8 cellular contexts compared by ENCODE assay signal in the genomic region with DNA sequence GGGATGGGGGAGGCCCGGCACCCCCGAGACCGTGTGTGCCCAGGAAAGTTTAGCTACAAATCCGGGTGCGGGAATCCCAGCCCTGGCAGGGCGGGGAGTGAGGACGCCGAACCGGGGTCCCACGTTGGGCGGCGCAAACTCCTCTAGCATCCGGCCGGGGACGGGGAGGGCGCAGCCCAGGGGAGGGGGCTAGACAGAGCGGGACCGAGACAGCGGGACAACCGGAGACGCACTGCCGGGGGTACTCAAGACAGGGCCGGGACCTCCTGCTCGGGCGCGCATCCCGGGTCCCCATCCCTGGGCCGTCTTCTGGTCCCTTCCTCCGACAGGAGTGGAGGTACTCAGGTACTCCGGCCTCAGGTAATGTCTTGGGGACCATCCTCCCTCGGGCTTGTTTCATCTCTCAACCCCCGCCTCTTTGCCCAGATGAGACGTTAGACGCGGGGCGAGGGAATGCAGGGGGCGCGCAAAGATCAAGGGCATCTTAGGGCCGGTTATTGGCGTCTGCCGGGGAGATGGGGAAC. TPM values are rescaled to one million over a fixed set of nuclear protein-coding genes. Genes with fewer than 3 reads are reported as not detected.
DNase-seq lines count a peak whose midpoint lies in the region; ATAC-seq and TF ChIP-seq lines count a peak whose summit lies in the region.

No MANE protein-coding gene starts in this region.

- H4K20me1 ChIP-seq in BLaER1 treated with 17β-estradiol and CSF1 and Interleukin-3, amounts not matched to agents 10 nM and 100 nM, result peaks cover 0 to 20% (median 9%) of the 10 kb centered on the region in 11 experiments; a peak in 6 of 22 replicates

- H3K27ac ChIP-seq in BLaER1 treated with 17β-estradiol and CSF1 and Interleukin-3, amounts not matched to agents 10 nM and 100 nM, result no peak overlapping the region
- H3K27ac ChIP-seq in lung (ENCODE audit: low read depth in 1 of 2, low read length in 1 of 2), result peak overlapping the region in 1 of 2 donors; percentile 84

- peaks cover 29 to 51% (median 41%) of the 10 kb centered on the region in 11 experiments for H3K27me3 ChIP-seq in BLaER1 treated with 17β-estradiol and CSF1 and Interleukin-3, amounts not matched to agents 10 nM and 100 nM
- H3K27me3 ChIP-seq in lung (ENCODE audit: control insufficient read depth, insufficient read depth), result no peaks in the 10 kb centered on the region

- no peaks in the 10 kb centered on the region for H3K36me3 ChIP-seq in BLaER1 treated with 17β-estradiol and CSF1 and Interleukin-3, amounts not matched to agents 10 nM and 100 nM
- no peaks in the 10 kb centered on the region for H3K36me3 ChIP-seq in lung (ENCODE audit: control insufficient read depth in 2 of 2, insufficient read depth in 2 of 2, low read length in 2 of 2)

- peak overlapping the region; percentile 67 to 82 (median 73) for H3K4me3 ChIP-seq in BLaER1 treated with 17β-estradiol and CSF1 and Interleukin-3, amounts not matched to agents 10 nM and 100 nM
- peak overlapping the region; percentile 29 for H3K4me3 ChIP-seq in astrocyte of the spinal cord (ENCODE audit: low read depth, low read length)
- peak overlapping the region; percentile 61 for H3K4me3 ChIP-seq in lung

- DNase-seq in astrocyte of the spinal cord (ENCODE audit: low read depth, low spot score) (no peak), lung (ENCODE audit: low spot score) (no peak), HuH-7.5 (ENCODE audit: low spot score) (no peak), NCI-H774 (lab: John Stamatoyannopoulos, UW) (no peak)

- ATAC-seq in HG02970 (IDR thresholded peaks at IDR 0.05; ENCODE audit: low FRiP score, unreplicated experiment) (peak; percentile 2), lung (ENCODE audit: insufficient read depth, low FRiP score) (no peak), GM21529 (IDR thresholded peaks at IDR 0.05; ENCODE audit: unreplicated experiment) (no peak), GM18858 (IDR thresholded peaks at IDR 0.05; ENCODE audit: unreplicated experiment) (no peak)

- H3K4me1 ChIP-seq in BLaER1 treated with 17β-estradiol and CSF1 and Interleukin-3, amounts not matched to agents 10 nM and 100 nM, result peaks cover 5 to 15% (median 9%) of the 10 kb centered on the region in 10 experiments; a peak in 19 of 20 replicates
- H3K4me1 ChIP-seq in lung (ENCODE audit: control insufficient read depth in 2 of 2, insufficient read depth in 2 of 2, low read length in 2 of 2), result peaks cover 10 to 13% of the 10 kb centered on the region in 2 donors

- in situ Hi-C loops in astrocyte of the spinal cord (cut with HindIII; ENCODE audit: low sequenced_read_pairs), result no loop called here

- H3K9me3 ChIP-seq in BLaER1 treated with 17β-estradiol and CSF1 and Interleukin-3, amounts not matched to agents 10 nM and 100 nM (replicated peaks in 1 of 11), result no peaks in the 10 kb centered on the region
- no peaks in the 10 kb centered on the region for H3K9me3 ChIP-seq in lung (ENCODE audit: control insufficient read depth in 2 of 2, insufficient read depth in 1 of 2, low read length in 1 of 2)

- peak overlapping the region; percentile 45 to 73 (median 69); a peak in 20 of 22 replicates for H3K9ac ChIP-seq in BLaER1 treated with 17β-estradiol and CSF1 and Interleukin-3, amounts not matched to agents 10 nM and 100 nM

- peak overlapping the region; percentile 78 to 97 (median 92) for H3K4me2 ChIP-seq in BLaER1 treated with 17β-estradiol and CSF1 and Interleukin-3, amounts not matched to agents 10 nM and 100 nM

- WGBS in lung, 2 donors, result 5 to 7% methylated on average over 34 to 41 of the region's 41 CpGs

- TF ChIP-seq CTCF in astrocyte of the spinal cord (IDR thresholded peaks at IDR 0.05; ENCODE audit: low read depth, low read length) (no peak), lung (IDR thresholded peaks at IDR 0.05; ENCODE audit: control extremely low read depth, extremely low read depth) (no peak)

RNA-seq across cellular contexts. Expression of a gene that starts 0.6 kb away (rescaled TPM):
- 10 to 100 TPM; 33.5 to 56.3 TPM for total RNA-seq in lung
- polyA plus RNA-seq in lung, result 10 to 100 TPM in 1 of 2 donors, 1 to 10 TPM in 1; 9.2 to 16.2 TPM
